ENCODE assay signal across 25 cellular contexts in the genomic region with DNA sequence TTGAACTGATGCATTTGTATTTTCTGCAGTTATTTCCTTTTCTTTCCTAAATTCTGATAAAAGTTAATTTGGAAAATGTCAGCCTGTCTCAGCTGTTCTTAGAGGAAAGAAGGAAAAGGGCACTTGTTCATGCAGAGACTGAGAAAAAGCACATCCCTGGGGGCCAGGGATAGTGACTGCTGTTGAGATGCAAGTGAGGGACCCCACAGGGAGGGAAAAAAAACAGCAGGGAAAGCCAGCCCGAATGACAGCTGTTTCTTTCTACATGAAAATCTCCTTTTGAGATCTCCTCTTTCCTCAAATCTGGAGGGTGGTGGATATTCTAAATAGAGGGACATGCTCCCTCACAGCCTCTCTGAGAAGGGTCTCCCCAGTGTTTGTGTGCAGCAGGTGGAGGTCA. TPM values are rescaled to one million over a fixed set of nuclear protein-coding genes. Genes with fewer than 3 reads are reported as not detected.
DNase-seq lines count a peak whose midpoint lies in the region; ATAC-seq and TF ChIP-seq lines count a peak whose summit lies in the region.
"Had no signal": no experiment of that assay in that cellular context is flagged by ENCODE, and none has a peak within 500 bp of the region (broad histone marks: within the 10 kb centered on the region; RNA-seq: fewer than 3 reads in every experiment).

No MANE protein-coding gene starts in this region.

- H3K36me3 Mint-ChIP-seq in neural progenitor cell = no peaks in the 10 kb centered on the region
- H3K36me3 Mint-ChIP-seq: CD4-positive, alpha-beta memory T cell had no signal

- DNase-seq in SJCRH30 = peak; percentile 58 to 65
- DNase-seq in iPS DF 6.9 (ENCODE audit: low read depth, low spot score) = no peak
- DNase-seq in neural progenitor cell (ENCODE audit: low spot score) = no peak
- no peak for DNase-seq in osteoblast (ENCODE audit: insufficient read length, low spot score, missing footprints)
- DNase-seq in DMS153 (lab: John Stamatoyannopoulos, UW) = no peak
- DNase-seq: AML-193; Caco-2; CD4-positive, alpha-beta memory T cell; DMS79; EL; GDM1; KBM-7; NCI-H1105 treated with DMSO at 0.1 percent for 48 hours; NCI-H2029; NCI-H2227 treated with DMSO at 0.1 percent for 48 hours; NCI-H526 treated with DMSO at 0.1 percent for 48 hours; SHP77; T-helper 1 cell had no signal

- H3F3A ChIP-seq in neural progenitor cell (ENCODE audit: low read depth) = peaks cover 52% of the 10 kb centered on the region

- no peak overlapping the region for H3K4me3 Mint-ChIP-seq in neural progenitor cell
- H3K4me3 Mint-ChIP-seq: CD4-positive, alpha-beta memory T cell had no signal

- H3K79me2 ChIP-seq in neural progenitor cell (ENCODE audit: low read depth) (no peaks in the 10 kb centered on the region), osteoblast (ENCODE audit: insufficient read depth, low read length) (no peaks in the 10 kb centered on the region)

- no peaks in the 10 kb centered on the region for H3K9me3 Mint-ChIP-seq in neural progenitor cell

- H3K36me3 ChIP-seq in HUES48 (ENCODE audit: control insufficient read depth, insufficient read depth, low read length) (no peaks in the 10 kb centered on the region), SJCRH30 (no peaks in the 10 kb centered on the region), iPS DF 6.9 (ENCODE audit: control insufficient read depth, insufficient read depth, low read length) (no peaks in the 10 kb centered on the region), neural progenitor cell (no peaks in the 10 kb centered on the region), osteoblast (ENCODE audit: insufficient read depth, low read length) (no peaks in the 10 kb centered on the region)
- H3K36me3 ChIP-seq: BLaER1 treated with 17β-estradiol and CSF1 and Interleukin-3, amounts not matched to agents 10 nM and 100 nM had no signal

- peak overlapping the region; percentile 29 for H3K27ac ChIP-seq in HUES48 (ENCODE audit: low read depth, low read length)
- H3K27ac ChIP-seq in SJCRH30 = no peak overlapping the region
- H3K27ac ChIP-seq in iPS DF 6.9 (ENCODE audit: low read length) = peak overlapping the region; percentile 30
- H3K27ac ChIP-seq in neural progenitor cell = no peak overlapping the region
- no peak overlapping the region for H3K27ac ChIP-seq in osteoblast (ENCODE audit: low read depth, low read length)
- H3K27ac ChIP-seq: A549; BLaER1 treated with 17β-estradiol and CSF1 and Interleukin-3, amounts not matched to agents 10 nM and 100 nM; RWPE1 had no signal

- H3K9ac ChIP-seq in HUES48 (ENCODE audit: low read depth, low read length) = no peak overlapping the region
- no peak overlapping the region for H3K9ac ChIP-seq in neural progenitor cell
- H3K9ac ChIP-seq: BLaER1 treated with 17β-estradiol and CSF1 and Interleukin-3, amounts not matched to agents 10 nM and 100 nM had no signal

- peak overlapping the region; percentile 64 for H2AFZ ChIP-seq in neural progenitor cell (replicated peaks)
- H2AFZ ChIP-seq in osteoblast (ENCODE audit: low read length) = no peak overlapping the region

- WGBS in iPS DF 6.9 (ENCODE audit: insufficient coverage, insufficient read length) = no CpG with 5 or more reads among the region's 1 CpG

- H3K4me1 ChIP-seq in HUES48 (ENCODE audit: control insufficient read depth, insufficient read depth, low read length) = peaks cover 30% of the 10 kb centered on the region
- H3K4me1 ChIP-seq in SJCRH30 = peaks cover 10% of the 10 kb centered on the region
- H3K4me1 ChIP-seq in iPS DF 6.9 (ENCODE audit: control insufficient read depth, insufficient read depth, low read length) = no peaks in the 10 kb centered on the region; the same call in 1 of the 2 replicates
- H3K4me1 ChIP-seq in neural progenitor cell = peaks cover 28% of the 10 kb centered on the region
- no peaks in the 10 kb centered on the region for H3K4me1 ChIP-seq in osteoblast (ENCODE audit: insufficient read depth, low read length)
- H3K4me1 ChIP-seq: A549; BLaER1 treated with 17β-estradiol and CSF1 and Interleukin-3, amounts not matched to agents 10 nM and 100 nM had no signal

- peaks cover 25% of the 10 kb centered on the region for H3K4me1 Mint-ChIP-seq in neural progenitor cell
- H3K4me1 Mint-ChIP-seq: CD4-positive, alpha-beta memory T cell had no signal

- H4K20me1 ChIP-seq in neural progenitor cell (ENCODE audit: low read depth) = no peaks in the 10 kb centered on the region
- no peaks in the 10 kb centered on the region for H4K20me1 ChIP-seq in osteoblast (ENCODE audit: insufficient read depth, low read length)
- H4K20me1 ChIP-seq: BLaER1 treated with 17β-estradiol and CSF1 and Interleukin-3, amounts not matched to agents 10 nM and 100 nM had no signal

- H3K4me3 ChIP-seq in HUES48 (ENCODE audit: low read depth, low read length) = 0 out of 2 replicates have a peak overlapping the region, but pooled peaks have one; percentile 1
- no peak overlapping the region for H3K4me3 ChIP-seq in SJCRH30
- no peak overlapping the region for H3K4me3 ChIP-seq in iPS DF 6.9 (ENCODE audit: low read length)
- no peak overlapping the region for H3K4me3 ChIP-seq in neural progenitor cell
- H3K4me3 ChIP-seq in osteoblast (ENCODE audit: insufficient read depth, low read length) = no peak overlapping the region
- H3K4me3 ChIP-seq: A549; BLaER1 treated with 17β-estradiol and CSF1 and Interleukin-3, amounts not matched to agents 10 nM and 100 nM had no signal

- no peaks in the 10 kb centered on the region for H3K27me3 ChIP-seq in HUES48 (ENCODE audit: control insufficient read depth, insufficient read depth, low read length)
- H3K27me3 ChIP-seq in SJCRH30 = no peaks in the 10 kb centered on the region; the same call in 1 of the 2 replicates
- H3K27me3 ChIP-seq in iPS DF 6.9 (ENCODE audit: control insufficient read depth, insufficient read depth, low read length) = no peaks in the 10 kb centered on the region
- H3K27me3 ChIP-seq in neural progenitor cell = no peaks in the 10 kb centered on the region
- H3K27me3 ChIP-seq in osteoblast (ENCODE audit: insufficient read depth, low read length) = no peaks in the 10 kb centered on the region
- H3K27me3 ChIP-seq: BLaER1 treated with 17β-estradiol and CSF1 and Interleukin-3, amounts not matched to agents 10 nM and 100 nM had no signal

- no peak for ATAC-seq in HG02884 (IDR thresholded peaks at IDR 0.05; ENCODE audit: unreplicated experiment)
- ATAC-seq: A549, HCT116, Panc1 had no signal

- H3K27ac Mint-ChIP-seq in neural progenitor cell = no peak overlapping the region

- peak overlapping the region; percentile 42 for H3K4me2 ChIP-seq in neural progenitor cell
- H3K4me2 ChIP-seq in osteoblast (ENCODE audit: insufficient read depth, low read length) = no peak overlapping the region
- H3K4me2 ChIP-seq: A549; BLaER1 treated with 17β-estradiol and CSF1 and Interleukin-3, amounts not matched to agents 10 nM and 100 nM had no signal

- peaks cover 10% of the 10 kb centered on the region for H3K27me3 Mint-ChIP-seq in neural progenitor cell (ENCODE audit: insufficient read depth, low read depth)

- H3K9me3 ChIP-seq in HUES48 (ENCODE audit: control insufficient read depth, insufficient read depth, low read length) (no peaks in the 10 kb centered on the region), SJCRH30 (replicated peaks) (no peaks in the 10 kb centered on the region), iPS DF 6.9 (ENCODE audit: control insufficient read depth, insufficient read depth, low read length) (no peaks in the 10 kb centered on the region), neural progenitor cell (ENCODE audit: low read depth) (no peaks in the 10 kb centered on the region), osteoblast (ENCODE audit: low read depth, low read length) (no peaks in the 10 kb centered on the region)
- H3K9me3 ChIP-seq: A549; BLaER1 treated with 17β-estradiol and CSF1 and Interleukin-3, amounts not matched to agents 10 nM and 100 nM; Caco-2 had no signal

- TF ChIP-seq CTCF in neural progenitor cell (IDR thresholded peaks at IDR 0.05) (no peak), osteoblast (IDR thresholded peaks at IDR 0.05; ENCODE audit: extremely low read depth, low read depth, low read length) (no peak)

RNA-seq across cellular contexts. Expression of a gene that starts 14.0 kb away (rescaled TPM):
- total RNA-seq in SJCRH30 (2014; rRNA removed; shearing (Covaris generic)) = 57.5 and 61.8 TPM in 2 replicates
- 94.0 and 117 TPM in 2 replicates for total RNA-seq in neural progenitor cell (ENCODE audit: low replicate concordance)
- total RNA-seq in osteoblast = 29.3 and 33.3 TPM in 2 replicates

Comparison
In these comparisons a context has a peak if more than half of its experiments do, and no peak if none do; other contexts are left out.
1. H3K27ac ChIP-seq: peak in HUES48 (single experiment) and iPS DF 6.9 (single experiment); none in SJCRH30 (single experiment), neural progenitor cell (single experiment) and osteoblast (single experiment).
2. DNase-seq: peak in SJCRH30 (2 of 2); none in iPS DF 6.9 (single experiment), neural progenitor cell (single experiment), osteoblast (single experiment) and DMS153 (single experiment).